Comparison of ENCODE assay signal across 15 cellular contexts in the genomic region with DNA sequence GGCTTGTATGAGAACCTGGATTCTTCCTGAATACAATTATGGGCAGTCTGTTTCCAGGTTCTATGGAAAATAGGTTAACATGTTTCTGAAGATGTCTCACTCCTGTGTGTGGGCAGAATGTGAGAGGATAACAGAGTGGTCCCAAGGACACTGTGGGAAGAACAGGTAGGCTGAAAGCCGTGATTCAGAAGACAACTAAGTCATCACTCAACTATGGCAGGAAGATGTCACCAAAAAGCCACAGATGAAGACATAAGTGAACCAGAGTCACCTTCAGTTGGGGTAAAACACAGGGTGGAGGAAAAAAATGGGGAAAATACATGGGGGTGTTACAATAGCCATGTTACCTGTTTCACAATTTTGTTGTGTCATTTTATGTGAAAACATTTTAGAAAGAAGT.
DNase-seq lines count a peak whose midpoint lies in the region; ATAC-seq and TF ChIP-seq lines count a peak whose summit lies in the region.
"Had no signal": no experiment of that assay in that cellular context is flagged by ENCODE, and none has a peak within 500 bp of the region (broad histone marks: within the 10 kb centered on the region; RNA-seq: fewer than 3 reads in every experiment).

No MANE protein-coding gene starts in this region.

- peaks cover 0 to 12% of the 10 kb centered on the region in 2 donors for H3K36me3 ChIP-seq in gastroesophageal sphincter
- H3K36me3 ChIP-seq: HAP-1, left lung, thyroid gland had no signal

- H3K4me3 Mint-ChIP-seq in activated CD8-positive, alpha-beta memory T cell treated with anti-CD3 and anti-CD28 coated beads, Interleukin-2, amount 10 ng/mL, durations not matched to agents 7 days and 5 days, result no peak overlapping the region
- H3K4me3 Mint-ChIP-seq in natural killer cell treated with Interleukin-12 subunit alpha and Interleukin-12 subunit beta and Interleukin-15 and Interleukin-18, amount 100 ng/mL, for 72 hours, result no peak overlapping the region
- H3K4me3 Mint-ChIP-seq: CD4-positive, alpha-beta T cell; endodermal cell had no signal

- 83 to 100% methylated on average over 1 of the region's 1 CpG for WGBS in gastroesophageal sphincter (ENCODE audit: low coverage in 1 of 2), 2 donors

- TF ChIP-seq POLR2A in gastroesophageal sphincter (IDR thresholded peaks at IDR 0.05), result no peak

- TF ChIP-seq CTCF in gastroesophageal sphincter (IDR thresholded peaks at IDR 0.05), result no peak

- peak; percentile 62 for ATAC-seq in activated CD8-positive, alpha-beta memory T cell treated with anti-CD3 and anti-CD28 coated beads, Interleukin-2, amount 10 ng/mL, durations not matched to agents 7 days and 5 days
- ATAC-seq in GM19455 (IDR thresholded peaks at IDR 0.05; ENCODE audit: unreplicated experiment) (peak; percentile 49), HG03175 (IDR thresholded peaks at IDR 0.05; ENCODE audit: unreplicated experiment) (peak; percentile 15), gastroesophageal sphincter (no peak)
- peak; percentile 52 to 58 for ATAC-seq in natural killer cell treated with Interleukin-12 subunit alpha and Interleukin-12 subunit beta and Interleukin-15 and Interleukin-18, amount 100 ng/mL, for 72 hours
- ATAC-seq: left lung had no signal

- no peak overlapping the region for H3K27ac ChIP-seq in gastroesophageal sphincter
- H3K27ac ChIP-seq: thyroid gland had no signal

- no peaks in the 10 kb centered on the region for H3K27me3 ChIP-seq in gastroesophageal sphincter
- H3K27me3 ChIP-seq: left lung, thyroid gland had no signal

- H3K9me3 Mint-ChIP-seq in activated CD8-positive, alpha-beta memory T cell treated with anti-CD3 and anti-CD28 coated beads, Interleukin-2, amount 10 ng/mL, durations not matched to agents 7 days and 5 days (ENCODE audit: low read depth), result no peaks in the 10 kb centered on the region
- H3K9me3 Mint-ChIP-seq in natural killer cell treated with Interleukin-12 subunit alpha and Interleukin-12 subunit beta and Interleukin-15 and Interleukin-18, amount 100 ng/mL, for 72 hours, result no peaks in the 10 kb centered on the region
- H3K9me3 Mint-ChIP-seq: CD4-positive, alpha-beta T cell had no signal

- no peak for TF ChIP-seq EP300 in gastroesophageal sphincter (IDR thresholded peaks at IDR 0.05)

- H3K4me3 ChIP-seq in gastroesophageal sphincter, result no peak overlapping the region
- H3K4me3 ChIP-seq: HAP-1, left lung, thyroid gland had no signal

- H3K9me3 ChIP-seq in gastroesophageal sphincter, result no peaks in the 10 kb centered on the region
- H3K9me3 ChIP-seq: HAP-1, left lung, thyroid gland had no signal

- DNase-seq in activated CD8-positive, alpha-beta memory T cell treated with anti-CD3 and anti-CD28 coated beads, Interleukin-2, amount 10 ng/mL, durations not matched to agents 7 days and 5 days, result no peak
- no peak for DNase-seq in activated CD8-positive, alpha-beta memory T cell treated with anti-CD3 and anti-CD28 coated beads, Interleukin-2, amount 50 U/mL, for 4 hours
- no peak for DNase-seq in natural killer cell treated with Interleukin-12 subunit alpha and Interleukin-12 subunit beta and Interleukin-15 and Interleukin-18, amount 100 ng/mL, for 72 hours (ENCODE audit: low spot score)
- no peak for DNase-seq in DMS53 treated with DMSO at 0.1 percent for 48 hours (lab: John Stamatoyannopoulos, UW; ENCODE audit: unreplicated experiment)
- no peak for DNase-seq in OCI-M2 (lab: John Stamatoyannopoulos, UW; ENCODE audit: unreplicated experiment)
- DNase-seq: CD4-positive, alpha-beta T cell; endodermal cell; left lung; NCI-H2029; NCI-H510A treated with DMSO at 0.1 percent for 48 hours; thyroid gland had no signal

- CTCF ChIA-PET in activated CD8-positive, alpha-beta memory T cell treated with anti-CD3 and anti-CD28 coated beads, Interleukin-2, amount 10 ng/mL, durations not matched to agents 7 days and 5 days (lab: Charles Lee), result no interaction called here

- H3K27me3 Mint-ChIP-seq in activated CD8-positive, alpha-beta memory T cell treated with anti-CD3 and anti-CD28 coated beads, Interleukin-2, amount 10 ng/mL, durations not matched to agents 7 days and 5 days, result no peaks in the 10 kb centered on the region
- no peaks in the 10 kb centered on the region for H3K27me3 Mint-ChIP-seq in natural killer cell treated with Interleukin-12 subunit alpha and Interleukin-12 subunit beta and Interleukin-15 and Interleukin-18, amount 100 ng/mL, for 72 hours
- H3K27me3 Mint-ChIP-seq: CD4-positive, alpha-beta T cell had no signal

- no peak overlapping the region for H3K27ac Mint-ChIP-seq in activated CD8-positive, alpha-beta memory T cell treated with anti-CD3 and anti-CD28 coated beads, Interleukin-2, amount 10 ng/mL, durations not matched to agents 7 days and 5 days
- H3K27ac Mint-ChIP-seq in natural killer cell treated with Interleukin-12 subunit alpha and Interleukin-12 subunit beta and Interleukin-15 and Interleukin-18, amount 100 ng/mL, for 72 hours, result peak overlapping the region in 1 of 2 donors; percentile 58
- H3K27ac Mint-ChIP-seq: CD4-positive, alpha-beta T cell; endodermal cell had no signal

- peaks cover 16% of the 10 kb centered on the region for H3K36me3 Mint-ChIP-seq in activated CD8-positive, alpha-beta memory T cell treated with anti-CD3 and anti-CD28 coated beads, Interleukin-2, amount 10 ng/mL, durations not matched to agents 7 days and 5 days
- peaks cover 10% of the 10 kb centered on the region for H3K36me3 Mint-ChIP-seq in natural killer cell treated with Interleukin-12 subunit alpha and Interleukin-12 subunit beta and Interleukin-15 and Interleukin-18, amount 100 ng/mL, for 72 hours

- peaks cover 30% of the 10 kb centered on the region for H3K4me1 Mint-ChIP-seq in activated CD8-positive, alpha-beta memory T cell treated with anti-CD3 and anti-CD28 coated beads, Interleukin-2, amount 10 ng/mL, durations not matched to agents 7 days and 5 days
- H3K4me1 Mint-ChIP-seq in natural killer cell treated with Interleukin-12 subunit alpha and Interleukin-12 subunit beta and Interleukin-15 and Interleukin-18, amount 100 ng/mL, for 72 hours (ENCODE audit: low read depth in 2 of 2), result peaks cover 5 to 22% of the 10 kb centered on the region in 2 donors

- H3K4me1 ChIP-seq in gastroesophageal sphincter, result no peaks in the 10 kb centered on the region
- H3K4me1 ChIP-seq: left lung, thyroid gland had no signal
